In genomic region chr16:47855431-47855830, GRCh38 we compare ENCODE assay signal across 34 cellular contexts.
"Had no signal": no experiment of that assay in that cellular context is flagged by ENCODE, and none has a peak within 500 bp of the region (broad histone marks: within the 10 kb centered on the region; RNA-seq: fewer than 3 reads in every experiment).

No MANE protein-coding gene starts in this region.

- DNase-seq: Kasumi-1, KBM-7, KG1, MG63, MM.1S, MV-4-11, NCI-H1048, NCI-H1092, NCI-H1092 treated with DMSO at 0.1 percent for 48 hours, NCI-H1105, NCI-H1105 treated with DMSO at 0.1 percent for 48 hours, NCI-H1417, NCI-H1417 treated with DMSO at 0.1 percent for 48 hours, NCI-H1436, NCI-H1436 treated with DMSO at 0.1 percent for 48 hours, NCI-H146, NCI-H1694, NCI-H1694 treated with DMSO at 0.1 percent for 48 hours, NCI-H187, NCI-H187 treated with DMSO at 0.1 percent for 48 hours, NCI-H1930, NCI-H2029, NCI-H2029 treated with DMSO at 0.1 percent for 48 hours, NCI-H2081, NCI-H2081 treated with DMSO at 0.1 percent for 48 hours, NCI-H2107, NCI-H2171, NCI-H2171 treated with DMSO at 0.1 percent for 48 hours, NCI-H2227 treated with DMSO at 0.1 percent for 48 hours, NCI-H226, NCI-H345, NCI-H446, NCI-H446 treated with DMSO at 0.1 percent for 48 hours had no signal

- H3K27ac ChIP-seq: KMS-11 had no signal

- H3K27me3 ChIP-seq: MG63 had no signal

- H3K9ac ChIP-seq: KMS-11 had no signal

- H3K4me3 ChIP-seq: MG63 had no signal

- H3K4me2 ChIP-seq: KMS-11 had no signal

- H3K9me3 ChIP-seq: MG63 had no signal

- H3K36me3 ChIP-seq: MG63 had no signal
